In genomic region chr1:21326861-21327344, GRCh38 we compare ENCODE assay signal across 10 cellular contexts. TPM values are rescaled to one million over a fixed set of nuclear protein-coding genes. Genes with fewer than 3 reads are reported as not detected.
DNase-seq lines count a peak whose midpoint lies in the region; ATAC-seq and TF ChIP-seq lines count a peak whose summit lies in the region.
"Had no signal": no experiment of that assay in that cellular context is flagged by ENCODE, and none has a peak within 500 bp of the region (broad histone marks: within the 10 kb centered on the region; RNA-seq: fewer than 3 reads in every experiment).

No MANE protein-coding gene starts in this region.

- H3K9ac ChIP-seq in rectal smooth muscle tissue (ENCODE audit: low read length): no peak overlapping the region

- H3K27me3 ChIP-seq in CD8-positive, alpha-beta T cell (ENCODE audit: insufficient read depth, low read length): no peaks in the 10 kb centered on the region
- H3K27me3 ChIP-seq in heart right ventricle (no peaks in the 10 kb centered on the region), rectal smooth muscle tissue (ENCODE audit: control insufficient read depth, insufficient read depth, low read length) (no peaks in the 10 kb centered on the region), GM23338 (ENCODE audit: insufficient read depth) (no peaks in the 10 kb centered on the region)

- H3K36me3 ChIP-seq in CD8-positive, alpha-beta T cell (ENCODE audit: insufficient read depth, low read length): no peaks in the 10 kb centered on the region
- H3K36me3 ChIP-seq in heart right ventricle (no peaks in the 10 kb centered on the region), rectal smooth muscle tissue (ENCODE audit: control insufficient read depth, insufficient read depth, low read length) (no peaks in the 10 kb centered on the region), GM23338 (ENCODE audit: insufficient read depth) (no peaks in the 10 kb centered on the region), OCI-LY7 (ENCODE audit: insufficient read depth, low read length) (no peaks in the 10 kb centered on the region)

- peaks cover 76% of the 10 kb centered on the region for H3K4me1 ChIP-seq in CD8-positive, alpha-beta T cell (ENCODE audit: insufficient read depth, low read length)
- H3K4me1 ChIP-seq in heart right ventricle (peaks cover 51 to 86% (median 68%) of the 10 kb centered on the region in 9 donors), rectal smooth muscle tissue (ENCODE audit: control insufficient read depth, insufficient read depth, low read length) (peaks cover 70% of the 10 kb centered on the region), GM23338 (ENCODE audit: insufficient read depth) (peaks cover 76% of the 10 kb centered on the region), OCI-LY7 (ENCODE audit: insufficient read depth, low read length, poor library complexity, severe bottlenecking) (peaks cover 43% of the 10 kb centered on the region)

- no peak for TF ChIP-seq CTCF in CD8-positive, alpha-beta T cell (IDR thresholded peaks at IDR 0.05)
- no peak for TF ChIP-seq CTCF in heart right ventricle (IDR thresholded peaks at IDR 0.05)
- TF ChIP-seq CTCF in GM23338 (conservative IDR thresholded peaks at IDR 0.05; ENCODE audit: low read depth in 2 of 2): no peak
- TF ChIP-seq CTCF in OCI-LY7 (conservative IDR thresholded peaks at IDR 0.05; ENCODE audit: low read length): no peak

- no peak overlapping the region for H3K4me3 ChIP-seq in CD8-positive, alpha-beta T cell (ENCODE audit: low read depth, low read length)
- H3K4me3 ChIP-seq in heart right ventricle (no peak overlapping the region), rectal smooth muscle tissue (ENCODE audit: low read length) (no peak overlapping the region), GM23338 (no peak overlapping the region), OCI-LY7 (ENCODE audit: low read depth, low read length, poor library complexity, severe bottlenecking) (no peak overlapping the region)

- CTCF ChIA-PET in CD8-positive, alpha-beta T cell (lab: Charles Lee): interaction anchor here (0.6 to 5.2 kb wide), 7 partner anchors 10 to 679 kb away, joined by 3 to 34 read pairs (median 7); no protein-coding TSS in a partner anchor
- CTCF ChIA-PET in OCI-LY7 (lab: Charles Lee; ENCODE audit: unreplicated experiment): no interaction called here

- H3K4me1 Mint-ChIP-seq in CD8-positive, alpha-beta T cell (ENCODE audit: low read depth): peaks cover 85% of the 10 kb centered on the region
- H3K4me1 Mint-ChIP-seq in activated T-helper 1 cell treated with anti-CD3 and anti-CD28 coated beads, Interleukin-12 subunit alpha, Interleukin-12 subunit beta, Interleukin-2, Interleukin-4 antibody, amounts not matched to agents 30 ng/mL and 10 ng/mL and 1 ng/mL, durations not matched to agents 14 hours and 24 hours and 36 hours (ENCODE audit: low read depth): peaks cover 86% of the 10 kb centered on the region
- peaks cover 89% of the 10 kb centered on the region for H3K4me1 Mint-ChIP-seq in GM23338

- H2AFZ ChIP-seq in GM23338 (no peak overlapping the region), OCI-LY7 (ENCODE audit: low read length) (no peak overlapping the region)

- intact Hi-C loops in CD8-positive, alpha-beta T cell (cut with DNase I, micrococcal nuclease): no loop called here
- intact Hi-C loops in activated T-helper 1 cell treated with anti-CD3 and anti-CD28 coated beads, Interleukin-12 subunit alpha, Interleukin-12 subunit beta, Interleukin-2, Interleukin-4 antibody, amounts not matched to agents 30 ng/mL and 10 ng/mL and 1 ng/mL, durations not matched to agents 14 hours and 24 hours and 36 hours (cut with micrococcal nuclease): loop anchor here (10.0 kb wide), 1 partner anchor 448 kb away; no protein-coding TSS in a partner anchor
- intact Hi-C loops in heart right ventricle (cut with DNase I) (no loop called here), OCI-LY7 (cut with micrococcal nuclease; ENCODE audit: unreplicated experiment) (no loop called here)

- no peak overlapping the region for H3K27ac ChIP-seq in CD8-positive, alpha-beta T cell (ENCODE audit: low read depth, low read length)
- H3K27ac ChIP-seq in heart right ventricle: peak overlapping the region in 9 of 10 donors; percentile 66 to 92 (median 87)
- peak overlapping the region; percentile 77 for H3K27ac ChIP-seq in rectal smooth muscle tissue (ENCODE audit: low read depth, low read length)
- no peak overlapping the region for H3K27ac ChIP-seq in GM23338 (ENCODE audit: low read depth)
- H3K27ac ChIP-seq in OCI-LY7 (ENCODE audit: low read depth, low read length, poor library complexity, severe bottlenecking): no peak overlapping the region

- H3K9me2 ChIP-seq in GM23338 (ENCODE audit: insufficient read depth) (no peaks in the 10 kb centered on the region), OCI-LY7 (ENCODE audit: insufficient read depth, low read length) (no peaks in the 10 kb centered on the region)

- POLR2A ChIA-PET in CD8-positive, alpha-beta T cell (lab: Charles Lee): interaction anchor here (3.3 to 6.8 kb wide), 3 partner anchors 10 to 40 kb away, joined by 14 to 62 read pairs (median 49); no protein-coding TSS in a partner anchor
- POLR2A ChIA-PET in OCI-LY7 (lab: Charles Lee): interaction anchor here (3.5 kb wide), 1 partner anchor 33 kb away, joined by 26 read pairs; no protein-coding TSS in a partner anchor

- H3K36me3 Mint-ChIP-seq in CD8-positive, alpha-beta T cell: peaks cover 5% of the 10 kb centered on the region
- H3K36me3 Mint-ChIP-seq in activated T-helper 1 cell treated with anti-CD3 and anti-CD28 coated beads, Interleukin-12 subunit alpha, Interleukin-12 subunit beta, Interleukin-2, Interleukin-4 antibody, amounts not matched to agents 30 ng/mL and 10 ng/mL and 1 ng/mL, durations not matched to agents 14 hours and 24 hours and 36 hours (ENCODE audit: low read depth): peaks cover 34% of the 10 kb centered on the region
- H3K36me3 Mint-ChIP-seq in GM23338 (ENCODE audit: low read depth): peaks cover 8% of the 10 kb centered on the region; the same call in 2 of the 3 replicates

- DNase-seq in CD8-positive, alpha-beta T cell: no peak
- no peak for DNase-seq in activated T-helper 1 cell treated with anti-CD3 and anti-CD28 coated beads, Interleukin-12 subunit alpha, Interleukin-12 subunit beta, Interleukin-2, Interleukin-4 antibody, amounts not matched to agents 30 ng/mL and 10 ng/mL and 1 ng/mL, durations not matched to agents 14 hours and 24 hours and 36 hours (ENCODE audit: low spot score)
- DNase-seq in heart right ventricle: peak in 1 of 2 donors; percentile 58
- no peak for DNase-seq in mesenteric fat pad (ENCODE audit: low spot score)
- no peak for DNase-seq in GM23338 (ENCODE audit: low spot score)
- DNase-seq in OCI-LY7 (ENCODE audit: low spot score): no peak
- DNase-seq: DMS79, Kasumi-1 had no signal

- BruUV-seq in OCI-LY7 (replicated peaks; lab: Mats Ljungman, UMichigan): no TSS peak

- 0 out of 2 replicates have a peak, but pooled peaks cover 4% of the 10 kb centered on the region for H3F3A ChIP-seq in GM23338 (replicated peaks; ENCODE audit: low read depth)

- H3K4me3 Mint-ChIP-seq in CD8-positive, alpha-beta T cell: no peak overlapping the region
- H3K4me3 Mint-ChIP-seq in activated T-helper 1 cell treated with anti-CD3 and anti-CD28 coated beads, Interleukin-12 subunit alpha, Interleukin-12 subunit beta, Interleukin-2, Interleukin-4 antibody, amounts not matched to agents 30 ng/mL and 10 ng/mL and 1 ng/mL, durations not matched to agents 14 hours and 24 hours and 36 hours: no peak overlapping the region
- no peak overlapping the region for H3K4me3 Mint-ChIP-seq in GM23338

- H3K4me2 ChIP-seq in GM23338 (no peak overlapping the region; the same call in 1 of the 2 replicates), OCI-LY7 (ENCODE audit: low read length) (no peak overlapping the region)

- H3K9me3 ChIP-seq in CD8-positive, alpha-beta T cell (ENCODE audit: low read length): no peaks in the 10 kb centered on the region
- no peaks in the 10 kb centered on the region for H3K9me3 ChIP-seq in heart right ventricle
- H3K9me3 ChIP-seq in OCI-LY7 (ENCODE audit: low read length): no peaks in the 10 kb centered on the region

- peak overlapping the region; percentile 96 for H3K27ac Mint-ChIP-seq in CD8-positive, alpha-beta T cell
- H3K27ac Mint-ChIP-seq in activated T-helper 1 cell treated with anti-CD3 and anti-CD28 coated beads, Interleukin-12 subunit alpha, Interleukin-12 subunit beta, Interleukin-2, Interleukin-4 antibody, amounts not matched to agents 30 ng/mL and 10 ng/mL and 1 ng/mL, durations not matched to agents 14 hours and 24 hours and 36 hours: peak overlapping the region; percentile 3
- H3K27ac Mint-ChIP-seq in GM23338: no peak overlapping the region

- ATAC-seq in CD8-positive, alpha-beta T cell: no peak
- ATAC-seq in heart right ventricle: peak; percentile 23 to 49 (median 30)
- no peak for ATAC-seq in GM19452 (IDR thresholded peaks at IDR 0.05; ENCODE audit: unreplicated experiment)
- ATAC-seq in GM23338: no peak; the same call in 2 of the 3 replicates

- 65 to 72% methylated on average over 10 of the region's 10 CpGs for WGBS in heart right ventricle, 2 donors

- no peaks in the 10 kb centered on the region for H3K9me3 Mint-ChIP-seq in CD8-positive, alpha-beta T cell
- H3K9me3 Mint-ChIP-seq in activated T-helper 1 cell treated with anti-CD3 and anti-CD28 coated beads, Interleukin-12 subunit alpha, Interleukin-12 subunit beta, Interleukin-2, Interleukin-4 antibody, amounts not matched to agents 30 ng/mL and 10 ng/mL and 1 ng/mL, durations not matched to agents 14 hours and 24 hours and 36 hours: no peaks in the 10 kb centered on the region
- H3K9me3 Mint-ChIP-seq in GM23338: no peaks in the 10 kb centered on the region

- peaks cover 22% of the 10 kb centered on the region for H3K79me2 ChIP-seq in GM23338 (replicated peaks; ENCODE audit: insufficient read depth)
- no peaks in the 10 kb centered on the region for H3K79me2 ChIP-seq in OCI-LY7 (ENCODE audit: insufficient read depth, low read depth, low read length)

- H3K27me3 Mint-ChIP-seq in CD8-positive, alpha-beta T cell (ENCODE audit: low read depth): no peaks in the 10 kb centered on the region
- H3K27me3 Mint-ChIP-seq in activated T-helper 1 cell treated with anti-CD3 and anti-CD28 coated beads, Interleukin-12 subunit alpha, Interleukin-12 subunit beta, Interleukin-2, Interleukin-4 antibody, amounts not matched to agents 30 ng/mL and 10 ng/mL and 1 ng/mL, durations not matched to agents 14 hours and 24 hours and 36 hours (ENCODE audit: insufficient read depth): peaks cover 2% of the 10 kb centered on the region
- H3K27me3 Mint-ChIP-seq in GM23338 (ENCODE audit: insufficient read depth, low read depth, poor library complexity): peaks cover 17% of the 10 kb centered on the region

- H4K20me1 ChIP-seq in GM23338 (replicated peaks; ENCODE audit: insufficient read depth) (no peaks in the 10 kb centered on the region), OCI-LY7 (ENCODE audit: insufficient read depth, low read length) (no peaks in the 10 kb centered on the region)

RNA-seq across cellular contexts. Expression of gene ECE1, which starts 36.6 kb away (rescaled TPM):
- 10 to 100 TPM; 55.0 to 56.0 TPM for total RNA-seq in CD8-positive, alpha-beta T cell
- 139 and 140 TPM in 2 replicates for total RNA-seq in activated T-helper 1 cell treated with anti-CD3 and anti-CD28 coated beads, Interleukin-12 subunit alpha, Interleukin-12 subunit beta, Interleukin-2, Interleukin-4 antibody, amounts not matched to agents 30 ng/mL and 10 ng/mL and 1 ng/mL, durations not matched to agents 14 hours and 24 hours and 36 hours
- total RNA-seq in heart right ventricle (10 to 100 TPM; 30.6 to 81.8 (median 53.1) TPM), mesenteric fat pad (156 TPM), OCI-LY7 (2022) (25.3 and 32.8 TPM in 2 replicates)
- polyA plus RNA-seq in heart right ventricle (10 to 100 TPM; 41.4 to 44.7 TPM), GM23338 (2016; fragmentation: Nextera tagmentation; extraction: Ambion mirVana) (10.4 and 11.0 TPM in 2 replicates)
- 45.0 and 48.0 TPM in 2 replicates for total RNA-seq in GM23338 (2014; rRNA removed; shearing (Covaris generic))
- 13.5 and 20.0 TPM in 2 replicates for total RNA-seq in OCI-LY7 (2014; rRNA removed; shearing (Covaris generic))

Comparison
In these comparisons a context has a peak if more than half of its experiments do, and no peak if none do; other contexts are left out.
1. ATAC-seq: peak in heart right ventricle (8 of 8); none in CD8-positive, alpha-beta T cell (single experiment), GM19452 (single experiment) and GM23338 (single experiment).
2. H3K27ac ChIP-seq: peak in heart right ventricle (9 of 10) and rectal smooth muscle tissue (single experiment); none in CD8-positive, alpha-beta T cell (single experiment), GM23338 (single experiment) and OCI-LY7 (single experiment).